Comparison of ENCODE assay signal across 8 cellular contexts in genomic region chr1:17661546-17662157, GRCh38.
DNase-seq lines count a peak whose midpoint lies in the region; ATAC-seq and TF ChIP-seq lines count a peak whose summit lies in the region.

No MANE protein-coding gene starts in this region.

- CTCF ChIA-PET in AG04449 (lab: Yijun Ruan, JAX) = interaction anchor here (0.6 to 5.0 kb wide), 53 partner anchors 8 to 921 kb away, joined by 3 to 65 read pairs (median 4); no protein-coding TSS in a partner anchor

- H2BK120ac ChIP-seq in neuronal stem cell (ENCODE audit: low read depth, low read length) = no peak overlapping the region

- H2BK5ac ChIP-seq in neuronal stem cell (ENCODE audit: low read length) = no peak overlapping the region

- TF ChIP-seq CTCF in AG04449 (IDR thresholded peaks at IDR 0.05; ENCODE audit: insufficient read depth, low read length, missing control alignments) (peak; percentile 84), GM12864 (IDR thresholded peaks at IDR 0.05; ENCODE audit: low read depth, low read length, missing control alignments) (peak; percentile 91), fibroblast of lung (conservative IDR thresholded peaks at IDR 0.05 in 1 of 2, IDR thresholded peaks at IDR 0.05 in 1 of 2; ENCODE audit: low read depth in 1 of 2, low read length in 2 of 2) (peak; percentile 83 to 90), tibial artery (IDR thresholded peaks at IDR 0.05) (peak; percentile 77 to 80)

- H2BK12ac ChIP-seq in neuronal stem cell (ENCODE audit: low read length) = no peak overlapping the region

- no peaks in the 10 kb centered on the region for H3K9me3 ChIP-seq in fibroblast of lung (ENCODE audit: control insufficient read depth, insufficient read depth, low read depth, low read length)
- no peaks in the 10 kb centered on the region for H3K9me3 ChIP-seq in neuronal stem cell (replicated peaks in 1 of 2; ENCODE audit: control insufficient read depth in 2 of 2, insufficient read depth in 1 of 2, low read depth in 1 of 2, low read length in 2 of 2)
- H3K9me3 ChIP-seq in tibial artery = no peaks in the 10 kb centered on the region

- no peak overlapping the region for H4K8ac ChIP-seq in neuronal stem cell (ENCODE audit: low read depth, low read length)

- no peaks in the 10 kb centered on the region for H3K27me3 ChIP-seq in fibroblast of lung (ENCODE audit: control insufficient read depth, insufficient read depth, low read length)
- H3K27me3 ChIP-seq in neuronal stem cell (ENCODE audit: control insufficient read depth in 3 of 3, insufficient read depth in 3 of 3, low read depth in 1 of 3, low read length in 3 of 3) = no peaks in the 10 kb centered on the region
- no peaks in the 10 kb centered on the region for H3K27me3 ChIP-seq in tibial artery

- H4K20me1 ChIP-seq in fibroblast of lung (ENCODE audit: control insufficient read depth, extremely low read depth, insufficient read depth, low read length) = no peaks in the 10 kb centered on the region

- H3K36me3 ChIP-seq in fibroblast of lung (ENCODE audit: control insufficient read depth, insufficient read depth, low read length) (peaks cover 14% of the 10 kb centered on the region), neuronal stem cell (replicated peaks in 1 of 2; ENCODE audit: control insufficient read depth in 2 of 2, insufficient read depth in 2 of 2, low read length in 2 of 2) (peaks cover 29 to 69% of the 10 kb centered on the region in 2 donors), tibial artery (peaks cover 80 to 97% (median 89%) of the 10 kb centered on the region in 3 donors)

- no peak for DNase-seq in AG04449 (ENCODE audit: low read depth, low spot score)
- no peak for DNase-seq in GM12864 (ENCODE audit: low read depth)
- peak; percentile 52 for DNase-seq in NCI-H345 treated with DMSO at 0.1 percent for 48 hours (lab: John Stamatoyannopoulos, UW; ENCODE audit: unreplicated experiment)
- DNase-seq in activated T-cell treated with anti-CD3 and anti-CD28 coated beads for 48 hours (ENCODE audit: low read depth) = peak; percentile 59
- DNase-seq in fibroblast of lung (ENCODE audit: low read depth in 2 of 2) = peak; percentile 30 to 54
- peak; percentile 83 for DNase-seq in neuronal stem cell (ENCODE audit: low spot score)
- DNase-seq in tibial artery = peak in 1 of 2 donors; percentile 80

- no peak overlapping the region for H3K4me2 ChIP-seq in fibroblast of lung (ENCODE audit: extremely low read depth, insufficient read depth, low read length)
- no peak overlapping the region for H3K4me2 ChIP-seq in neuronal stem cell (ENCODE audit: insufficient read depth, low read length, poor library complexity, severe bottlenecking)

- no peak overlapping the region for H2BK15ac ChIP-seq in neuronal stem cell (ENCODE audit: low read length)

- no peak overlapping the region for H2AK5ac ChIP-seq in neuronal stem cell (ENCODE audit: low read depth, low read length)

- H3K79me1 ChIP-seq in neuronal stem cell (ENCODE audit: low read depth, low read length) = no peaks in the 10 kb centered on the region

- no peak overlapping the region for H3K23ac ChIP-seq in neuronal stem cell (ENCODE audit: low read depth, low read length, poor library complexity)

- no CpG with 5 or more reads among the region's 15 CpGs for WGBS in neuronal stem cell (ENCODE audit: extremely low coverage in 2 of 2, insufficient read length in 2 of 2, insufficient replicate concordance in 1 of 2), 2 donors

- H3K18ac ChIP-seq in neuronal stem cell (ENCODE audit: low read length) = no peak overlapping the region

- no peak overlapping the region for H3K14ac ChIP-seq in neuronal stem cell (ENCODE audit: low read length)

- intact Hi-C loops in tibial artery (cut with DNase I; ENCODE audit: low total_unique reads) = loop anchor here (5.0 kb wide), 1 partner anchor 441 kb away; no protein-coding TSS in a partner anchor

- no peak overlapping the region for H2AFZ ChIP-seq in fibroblast of lung (ENCODE audit: low read length)
- no peak overlapping the region for H2AFZ ChIP-seq in neuronal stem cell (ENCODE audit: low read length)

- H3K4me3 ChIP-seq in AG04449 (ENCODE audit: low read depth, low read length) = no peak overlapping the region
- no peak overlapping the region for H3K4me3 ChIP-seq in GM12864 (ENCODE audit: low read depth, low read length)
- H3K4me3 ChIP-seq in fibroblast of lung (replicated peaks in 1 of 4; ENCODE audit: control extremely low read depth in 1 of 4, insufficient read depth in 1 of 4, low read depth in 3 of 4, low read length in 4 of 4) = no peak overlapping the region
- no peak overlapping the region for H3K4me3 ChIP-seq in neuronal stem cell (ENCODE audit: low read length in 2 of 2)
- no peak overlapping the region for H3K4me3 ChIP-seq in tibial artery

- no peaks in the 10 kb centered on the region for H3K4me1 ChIP-seq in fibroblast of lung (ENCODE audit: control insufficient read depth, extremely low read depth, insufficient read depth, low read length)
- H3K4me1 ChIP-seq in neuronal stem cell (ENCODE audit: control insufficient read depth in 2 of 2, insufficient read depth in 1 of 2, low read depth in 1 of 2, low read length in 2 of 2) = peaks cover 0 to 3% of the 10 kb centered on the region in 2 donors
- H3K4me1 ChIP-seq in tibial artery = peaks cover 0 to 5% (median 2%) of the 10 kb centered on the region in 4 donors

- ATAC-seq in HG03039 (IDR thresholded peaks at IDR 0.05; ENCODE audit: unreplicated experiment) = no peak

- POLR2A ChIA-PET in AG04449 (lab: Yijun Ruan, JAX) = no interaction called here

- H3K27ac ChIP-seq in fibroblast of lung (ENCODE audit: insufficient read depth, low read length) (no peak overlapping the region), neuronal stem cell (replicated peaks; ENCODE audit: low read length) (no peak overlapping the region), tibial artery (no peak overlapping the region)

- H3K4ac ChIP-seq in neuronal stem cell (ENCODE audit: low read length) = no peak overlapping the region

- no peak overlapping the region for H3K9ac ChIP-seq in fibroblast of lung (ENCODE audit: insufficient read depth, low read length)
- H3K9ac ChIP-seq in neuronal stem cell (ENCODE audit: low read depth, low read length, poor library complexity) = no peak overlapping the region

- no peaks in the 10 kb centered on the region for H3K79me2 ChIP-seq in fibroblast of lung (ENCODE audit: control insufficient read depth, insufficient read depth, low read length)

- H4K91ac ChIP-seq in neuronal stem cell (ENCODE audit: low read depth, low read length, poor library complexity) = no peak overlapping the region

Comparison
In these comparisons a context has a peak if more than half of its experiments do, and no peak if none do; other contexts are left out.
1. DNase-seq: peak in NCI-H345 treated with DMSO at 0.1 percent for 48 hours (single experiment), activated T-cell treated with anti-CD3 and anti-CD28 coated beads for 48 hours (single experiment), fibroblast of lung (2 of 2) and neuronal stem cell (single experiment); none in AG04449 (single experiment) and GM12864 (single experiment).
2. Peak in every context shown above with its lines, with median percentiles within 50 percentile points of each other: CTCF ChIP-seq.